22 cellular contexts compared by ENCODE assay signal in genomic region chr6:11613336-11613735, GRCh38.
DNase-seq lines count a peak whose midpoint lies in the region; ATAC-seq and TF ChIP-seq lines count a peak whose summit lies in the region.
"Had no signal": no experiment of that assay in that cellular context is flagged by ENCODE, and none has a peak within 500 bp of the region (broad histone marks: within the 10 kb centered on the region; RNA-seq: fewer than 3 reads in every experiment).

No MANE protein-coding gene starts in this region.

- H2AFZ ChIP-seq in HCT116 (ENCODE audit: low read depth, low read length, poor library complexity, severe bottlenecking) (no peak overlapping the region), smooth muscle cell (ENCODE audit: low read depth) (no peak overlapping the region)
- H2AFZ ChIP-seq: parathyroid adenoma had no signal

- DNase-seq in HCT116 (ENCODE audit: low read depth, low spot score) (no peak), ascending aorta (ENCODE audit: low spot score in 2 of 2) (no peak), kidney tubule cell (ENCODE audit: low spot score) (peak; percentile 46), smooth muscle cell (lab: John Stamatoyannopoulos, UW; ENCODE audit: unreplicated experiment) (no peak), left cardiac atrium (no peak), HPDE6-E6E7 (ENCODE audit: extremely low spot score) (no peak)
- DNase-seq in activated CD8-positive, alpha-beta memory T cell treated with anti-CD3 and anti-CD28 coated beads, Interleukin-2, amount 50 U/mL, for 4 hours, result no peak
- DNase-seq: activated CD4-positive, alpha-beta memory T cell treated with anti-CD3 and anti-CD28 coated beads, Interleukin-2, amount 10 ng/mL, durations not matched to agents 7 days and 5 days; activated CD4-positive, alpha-beta T cell treated with anti-CD3 and anti-CD28 coated beads for 1 hour; activated naive CD8-positive, alpha-beta T cell treated with anti-CD3 and anti-CD28 coated beads for 36 hours; aorta; caudate nucleus; lower lobe of right lung; NCI-H1105; NCI-H2029; NCI-H526; Peyer's patch; right cardiac atrium; stimulated activated naive B cell treated with anti-CD40 and anti-IgM and Interleukin-4, amounts not matched to agents 10 μg/mL and 1 μg/mL and 100 μg/mL, for 72 hours; T-helper 2 cell had no signal

- H3K9ac ChIP-seq in HCT116 (ENCODE audit: low read length), result no peak overlapping the region
- peak overlapping the region; percentile 2 for H3K9ac ChIP-seq in smooth muscle cell (ENCODE audit: low read depth)
- H3K9ac ChIP-seq: parathyroid adenoma had no signal

- H3K36me3 ChIP-seq in HCT116 (ENCODE audit: control insufficient read depth in 1 of 2, insufficient read depth in 2 of 2, low read length in 2 of 2), result no peaks in the 10 kb centered on the region
- no peaks in the 10 kb centered on the region for H3K36me3 ChIP-seq in ascending aorta
- no peaks in the 10 kb centered on the region for H3K36me3 ChIP-seq in smooth muscle cell (ENCODE audit: low read depth)
- H3K36me3 ChIP-seq: lower lobe of right lung, Peyer's patch had no signal

- BruUV-seq in HCT116 (replicated peaks; lab: Mats Ljungman, UMichigan), result no TSS peak

- H3K79me2 ChIP-seq in HCT116 (ENCODE audit: insufficient read depth, low read length) (no peaks in the 10 kb centered on the region), smooth muscle cell (ENCODE audit: low read depth) (no peaks in the 10 kb centered on the region)
- H3K79me2 ChIP-seq: parathyroid adenoma had no signal

- H3K27ac ChIP-seq in HCT116 (ENCODE audit: low read depth, low read length) (no peak overlapping the region), ascending aorta (peak overlapping the region; percentile 20 to 30), smooth muscle cell (ENCODE audit: low read depth) (peak overlapping the region; percentile 91)
- H3K27ac ChIP-seq: parathyroid adenoma had no signal

- no peaks in the 10 kb centered on the region for H3K9me2 ChIP-seq in HCT116 (ENCODE audit: insufficient read depth)

- H4K20me1 ChIP-seq in HCT116 (ENCODE audit: insufficient read depth) (no peaks in the 10 kb centered on the region), smooth muscle cell (ENCODE audit: low read depth) (no peaks in the 10 kb centered on the region)

- ATAC-seq in HCT116 (no peak), left cardiac atrium (no peak)
- ATAC-seq: GM23338; lower lobe of right lung; right cardiac atrium; stimulated activated naive B cell treated with anti-CD40 and anti-IgM and Interleukin-4, amounts not matched to agents 10 μg/mL and 1 μg/mL and 100 μg/mL, for 72 hours had no signal

- H3K9me3 ChIP-seq in HCT116 (ENCODE audit: control insufficient read depth in 1 of 2, insufficient read depth in 1 of 2, low read depth in 1 of 2, low read length in 2 of 2) (no peaks in the 10 kb centered on the region), ascending aorta (no peaks in the 10 kb centered on the region), smooth muscle cell (replicated peaks; ENCODE audit: low read depth) (no peaks in the 10 kb centered on the region)
- H3K9me3 ChIP-seq: lower lobe of right lung, Peyer's patch had no signal

- intact Hi-C loops in HCT116 (cut with micrococcal nuclease), result no loop called here
- intact Hi-C loops in ascending aorta (cut with DNase I), result no loop called here
- intact Hi-C loops in left cardiac atrium (cut with DNase I), result no loop called here

- H3K4me2 ChIP-seq in HCT116 (ENCODE audit: low read length) (peak overlapping the region; percentile 48; the same call in 1 of the 2 replicates), smooth muscle cell (peak overlapping the region; percentile 40)
- H3K4me2 ChIP-seq: GM23338 had no signal

- TF ChIP-seq CTCF in HCT116 (IDR thresholded peaks at IDR 0.05 in 2 of 3, conservative IDR thresholded peaks at IDR 0.05 in 1 of 3; ENCODE audit: borderline replicate concordance in 1 of 3, insufficient read depth in 1 of 3, low read depth in 2 of 3, low read length in 2 of 3) (no peak), ascending aorta (IDR thresholded peaks at IDR 0.05) (no peak), smooth muscle cell (IDR thresholded peaks at IDR 0.05; ENCODE audit: borderline replicate concordance, insufficient read depth, poor library complexity, severe bottlenecking) (no peak)

- H3K27me3 ChIP-seq in HCT116 (ENCODE audit: insufficient read depth, low read length) (no peaks in the 10 kb centered on the region), ascending aorta (no peaks in the 10 kb centered on the region), smooth muscle cell (ENCODE audit: low read depth) (no peaks in the 10 kb centered on the region)
- H3K27me3 ChIP-seq: Peyer's patch had no signal

- no peak overlapping the region for H3K4me3 ChIP-seq in HCT116 (replicated peaks in 1 of 2; ENCODE audit: low read depth in 1 of 2, low read length in 2 of 2)
- no peak overlapping the region for H3K4me3 ChIP-seq in ascending aorta
- no peak overlapping the region for H3K4me3 ChIP-seq in smooth muscle cell
- H3K4me3 ChIP-seq: GM23338, lower lobe of right lung, Peyer's patch had no signal

- peaks cover 10 to 17% of the 10 kb centered on the region in 2 experiments for H3K4me1 ChIP-seq in HCT116 (ENCODE audit: control insufficient read depth in 1 of 2, insufficient read depth in 2 of 2, low read length in 2 of 2)
- peaks cover 3 to 47% of the 10 kb centered on the region in 2 donors for H3K4me1 ChIP-seq in ascending aorta
- peaks cover 18% of the 10 kb centered on the region for H3K4me1 ChIP-seq in smooth muscle cell (ENCODE audit: low read depth)
- H3K4me1 ChIP-seq: Peyer's patch had no signal

- RAD21 ChIA-PET in HCT116 (lab: Charles Lee; ENCODE audit: low non-redundant PET in 1 of 2, low total read pairs in 2 of 2, uncharacterized antibody in 2 of 2, unreplicated experiment in 2 of 2), result no interaction called here

- POLR2A ChIA-PET in HCT116 (lab: Charles Lee), result no interaction called here

- TF ChIP-seq POLR2A in HCT116 (IDR thresholded peaks at IDR 0.05; ENCODE audit: borderline replicate concordance, extremely low read depth, insufficient read depth, insufficient read length), result no peak

- peaks cover 29% of the 10 kb centered on the region for H3F3A ChIP-seq in smooth muscle cell (ENCODE audit: low read depth)

- CTCF ChIA-PET in HCT116 (lab: Charles Lee), result no interaction called here

- TF ChIP-seq RAD21 in HCT116 (IDR thresholded peaks at IDR 0.05; ENCODE audit: low read depth), result no peak

- 90% methylated on average over 1 of the region's 1 CpG for WGBS in smooth muscle cell (ENCODE audit: low lambda C conversion rate)

TF ChIP-seq in HCT116, 20 proteins besides CTCF, POLR2A, EP300 and RAD21:
- TF ChIP-seq ATF3 (IDR thresholded peaks at IDR 0.05) (no peak), SRF (IDR thresholded peaks at IDR 0.05; ENCODE audit: low read depth) (no peak), SP1 (IDR thresholded peaks at IDR 0.05; ENCODE audit: low read depth) (no peak), TCF7L2 (IDR thresholded peaks at IDR 0.05; ENCODE audit: borderline replicate concordance, extremely low read depth, insufficient read depth, insufficient read length) (no peak), MAX (IDR thresholded peaks at IDR 0.05) (no peak), SIN3A (IDR thresholded peaks at IDR 0.05; ENCODE audit: low read depth) (no peak), YY1 (IDR thresholded peaks at IDR 0.05; ENCODE audit: extremely low read depth, insufficient replicate concordance, low read depth, low read length) (no peak), ZNF274 (IDR thresholded peaks at IDR 0.05; ENCODE audit: low read depth, low read length) (no peak)
